Comparison of ENCODE assay signal across 9 cellular contexts in the genomic region with DNA sequence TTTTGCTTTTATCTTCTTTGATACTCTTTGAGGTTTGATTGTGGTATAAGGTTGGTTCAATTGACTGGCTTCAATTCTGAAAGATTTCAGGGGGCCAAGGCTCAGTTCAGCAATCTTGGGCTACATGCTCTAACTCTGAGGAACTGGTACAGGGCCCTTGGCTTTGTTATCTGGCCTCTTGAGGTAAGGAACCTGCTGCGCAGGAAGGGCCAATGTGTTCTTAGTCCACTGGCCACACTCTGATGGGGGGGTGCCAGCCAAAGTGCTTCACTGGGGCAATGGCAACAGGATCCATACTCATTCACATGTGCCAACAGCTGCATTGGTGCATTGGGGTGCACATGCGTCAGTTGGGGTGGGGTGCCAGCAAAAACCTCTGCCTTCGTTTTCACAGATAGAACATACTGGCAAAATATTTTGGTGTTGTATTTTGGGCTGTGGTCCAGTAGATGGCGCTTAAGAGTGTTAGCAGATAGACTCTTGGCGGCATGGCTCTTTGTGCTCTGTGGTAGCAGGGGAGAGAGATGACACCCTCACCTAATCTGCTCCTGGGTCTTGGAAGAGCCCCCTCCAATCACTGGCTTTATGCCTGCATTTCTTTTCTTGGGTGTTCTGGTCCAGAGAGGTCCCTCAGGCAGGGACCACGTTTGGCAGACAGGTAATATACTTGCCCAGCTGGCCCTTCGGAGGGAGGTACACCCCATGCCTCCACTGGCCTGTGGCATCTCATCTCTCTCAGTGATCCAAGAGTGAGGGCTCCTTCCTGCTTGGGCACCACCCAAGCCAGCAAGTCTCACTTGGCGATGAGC. TPM values are rescaled to one million over a fixed set of nuclear protein-coding genes. Genes with fewer than 3 reads are reported as not detected.
DNase-seq lines count a peak whose midpoint lies in the region; ATAC-seq and TF ChIP-seq lines count a peak whose summit lies in the region.
"Had no signal": no experiment of that assay in that cellular context is flagged by ENCODE, and none has a peak within 500 bp of the region (broad histone marks: within the 10 kb centered on the region; RNA-seq: fewer than 3 reads in every experiment).

No MANE protein-coding gene starts in this region.

- no peak overlapping the region for H3K4me2 ChIP-seq in mesenchymal stem cell (ENCODE audit: low read length, poor library complexity, severe bottlenecking)

- H3K36me3 ChIP-seq in mesenchymal stem cell (ENCODE audit: control insufficient read depth in 1 of 2, insufficient read depth in 2 of 2, low read depth in 1 of 2, low read length in 2 of 2) = no peaks in the 10 kb centered on the region

- H3K4ac ChIP-seq in mesenchymal stem cell (ENCODE audit: low read depth in 1 of 2, low read length in 2 of 2) = no peak overlapping the region

- H3K4me3 ChIP-seq in WI38 (ENCODE audit: low read depth, low read length) = no peak overlapping the region
- H3K4me3 ChIP-seq in mesenchymal stem cell (ENCODE audit: insufficient read depth in 1 of 2, low read depth in 1 of 2, low read length in 2 of 2) = no peak overlapping the region
- H3K4me3 ChIP-seq: skin epidermis had no signal

- no peak overlapping the region for H2AFZ ChIP-seq in mesenchymal stem cell (ENCODE audit: low read depth, low read length)

- H3K4me1 ChIP-seq in mesenchymal stem cell (ENCODE audit: control insufficient read depth, insufficient read depth, low read depth, low read length) = no peaks in the 10 kb centered on the region

- no peak overlapping the region for H4K91ac ChIP-seq in mesenchymal stem cell (ENCODE audit: low read length)

- no peak overlapping the region for H4K8ac ChIP-seq in mesenchymal stem cell (ENCODE audit: low read length)

- H2BK5ac ChIP-seq in mesenchymal stem cell (ENCODE audit: low read depth, low read length, poor library complexity, severe bottlenecking) = no peak overlapping the region

- WGBS in mesenchymal stem cell = 53% methylated on average over 8 of the region's 8 CpGs

- H2AK5ac ChIP-seq in mesenchymal stem cell (ENCODE audit: low read length, severe bottlenecking) = no peak overlapping the region

- H3K27me3 ChIP-seq in mesenchymal stem cell (ENCODE audit: control insufficient read depth in 1 of 2, insufficient read depth in 1 of 2, low read length in 2 of 2) = no peaks in the 10 kb centered on the region

- no peak overlapping the region for H3K14ac ChIP-seq in mesenchymal stem cell (ENCODE audit: low read length in 2 of 2)

- ATAC-seq in GM19328 (IDR thresholded peaks at IDR 0.05; ENCODE audit: unreplicated experiment) = peak; percentile 72

- TF ChIP-seq CTCF in WI38 (IDR thresholded peaks at IDR 0.05; ENCODE audit: low read depth, low read length) = peak; percentile 65

- H3K9ac ChIP-seq in mesenchymal stem cell (ENCODE audit: low read length) = no peak overlapping the region

- no peaks in the 10 kb centered on the region for H3K9me3 ChIP-seq in mesenchymal stem cell (ENCODE audit: control insufficient read depth, low read length)

- no peak overlapping the region for H2BK12ac ChIP-seq in mesenchymal stem cell (ENCODE audit: low read length in 2 of 2)

- H2BK15ac ChIP-seq in mesenchymal stem cell (ENCODE audit: low read depth, poor library complexity, severe bottlenecking) = no peak overlapping the region

- no peak overlapping the region for H3K27ac ChIP-seq in mesenchymal stem cell (ENCODE audit: low read length, poor library complexity, severe bottlenecking)
- H3K27ac ChIP-seq: skin epidermis had no signal

- DNase-seq in DMS 273 (lab: John Stamatoyannopoulos, UW; ENCODE audit: unreplicated experiment) (peak; percentile 26), DMS 273 treated with DMSO at 0.1 percent for 48 hours (lab: John Stamatoyannopoulos, UW) (no peak), HK-2 (ENCODE audit: unreplicated experiment) (peak; percentile 2), mesenchymal stem cell (peak; percentile 30), GDM1 (lab: John Stamatoyannopoulos, UW) (no peak)
- no peak for DNase-seq in activated effector memory CD4-positive, alpha-beta T cell treated with Interleukin-2 at 50 U/mL for 16 hours

- no peak overlapping the region for H3K23ac ChIP-seq in mesenchymal stem cell (ENCODE audit: low read length in 2 of 2)

- H3K79me1 ChIP-seq in mesenchymal stem cell (replicated peaks; ENCODE audit: low read length, poor library complexity, severe bottlenecking) = no peaks in the 10 kb centered on the region

- no peak overlapping the region for H2BK120ac ChIP-seq in mesenchymal stem cell (ENCODE audit: low read depth, low read length)

- no peak overlapping the region for H3K18ac ChIP-seq in mesenchymal stem cell (ENCODE audit: low read depth in 1 of 2, low read length in 2 of 2)

RNA-seq across cellular contexts. Expression of a gene that starts 42.9 kb away (rescaled TPM):
- 1.9 TPM for polyA plus RNA-seq in mesenchymal stem cell (2013, experiment 1 of 2)
- polyA plus RNA-seq in mesenchymal stem cell (2013, experiment 2 of 2) = 2.1 TPM

Comparison
In these comparisons a context has a peak if more than half of its experiments do, and no peak if none do; other contexts are left out.
1. DNase-seq: peak in DMS 273 (single experiment), HK-2 (single experiment) and mesenchymal stem cell (single experiment); none in DMS 273 treated with DMSO at 0.1 percent for 48 hours (single experiment), GDM1 (single experiment) and activated effector memory CD4-positive, alpha-beta T cell treated with Interleukin-2 at 50 U/mL for 16 hours (single experiment).